ENCODE assay signal across 22 cellular contexts in genomic region chr1:36303650-36304360, GRCh38. TPM values are rescaled to one million over a fixed set of nuclear protein-coding genes. Genes with fewer than 3 reads are reported as not detected.
A peak's percentile ranks its signal among the peaks of the same experiment; 100 is the strongest.
DNase-seq lines count a peak whose midpoint lies in the region; ATAC-seq and TF ChIP-seq lines count a peak whose summit lies in the region.
"Had no signal": no experiment of that assay in that cellular context is flagged by ENCODE, and none has a peak within 500 bp of the region (broad histone marks: within the 10 kb centered on the region; RNA-seq: fewer than 3 reads in every experiment).

No MANE protein-coding gene starts in this region.

- H3K4me2 ChIP-seq in OCI-LY3 (ENCODE audit: low read length): peak overlapping the region; percentile 96
- H3K4me2 ChIP-seq: hepatocyte had no signal

- no peak for ATAC-seq in gastrocnemius medialis
- ATAC-seq: lower lobe of right lung had no signal

- no peak overlapping the region for H2AFZ ChIP-seq in OCI-LY3 (ENCODE audit: low read depth, low read length)
- H2AFZ ChIP-seq: hepatocyte had no signal

- peaks cover 56% of the 10 kb centered on the region for H3K36me3 Mint-ChIP-seq in activated CD4-positive, alpha-beta T cell treated with anti-CD3 and anti-CD28 coated beads, Interleukin-2, amount 10 ng/mL, durations not matched to agents 24 days and 14 days (ENCODE audit: low read depth)
- H3K36me3 Mint-ChIP-seq in brain: peaks cover 59% of the 10 kb centered on the region
- H3K36me3 Mint-ChIP-seq in osteocyte (ENCODE audit: unreplicated experiment): peaks cover 30% of the 10 kb centered on the region

- DNase-seq in activated CD4-positive, alpha-beta T cell treated with anti-CD3 and anti-CD28 coated beads, Interleukin-2, amount 10 ng/mL, durations not matched to agents 24 days and 14 days: no peak
- DNase-seq in activated CD4-positive, alpha-beta T cell treated with anti-CD3 and anti-CD28 coated beads for 48 hours: no peak
- DNase-seq in osteocyte (ENCODE audit: extremely low spot score, unreplicated experiment): no peak
- no peak for DNase-seq in NCI-H1436 (lab: John Stamatoyannopoulos, UW)
- no peak for DNase-seq in NK-92 treated with Interleukin-12 subunit alpha and Interleukin-12 subunit beta, amount 100 ng/mL, for 24 hours (lab: John Stamatoyannopoulos, UW)
- no peak for DNase-seq in gastrocnemius medialis
- DNase-seq: activated CD4-positive, CD25-positive, alpha-beta regulatory T cell treated with anti-CD3 and anti-CD28 coated beads, Interleukin-2, amount 50 U/mL, for 72 hours; amygdala; H7; KG1; NCI-H2029 treated with DMSO at 0.1 percent for 48 hours; NCI-H510A; Right ventricle myocardium superior; small intestine; stimulated activated CD4-positive, alpha-beta T cell treated with anti-CD3 and anti-CD28 coated beads, Interleukin-4, amount 100 ng/mL, for 1 hour; T-helper 2 cell had no signal

- H3K4me1 ChIP-seq in OCI-LY3 (ENCODE audit: low read length) (peaks cover 67% of the 10 kb centered on the region), gastrocnemius medialis (peaks cover 11 to 25% of the 10 kb centered on the region in 2 donors)

- H3K36me3 ChIP-seq in OCI-LY3 (replicated peaks; ENCODE audit: low read depth, low read length) (peaks cover 26% of the 10 kb centered on the region), gastrocnemius medialis (peaks cover 0 to 51% of the 10 kb centered on the region in 2 donors)

- no peak overlapping the region for H3K4me3 ChIP-seq in OCI-LY3 (ENCODE audit: low read length)
- H3K4me3 ChIP-seq in gastrocnemius medialis: no peak overlapping the region
- H3K4me3 ChIP-seq: hepatocyte, lower lobe of right lung, suprapubic skin had no signal

- TF ChIP-seq POLR2A in gastrocnemius medialis (IDR thresholded peaks at IDR 0.05): no peak

- TF ChIP-seq CTCF in OCI-LY3 (IDR thresholded peaks at IDR 0.05; ENCODE audit: low read depth, low read length) (no peak), brain (conservative IDR thresholded peaks at IDR 0.05) (no peak), osteocyte (IDR thresholded peaks at IDR 0.05) (no peak), gastrocnemius medialis (IDR thresholded peaks at IDR 0.05 in 4 of 5, conservative IDR thresholded peaks at IDR 0.05 in 1 of 5) (no peak)

- peaks cover 6% of the 10 kb centered on the region; the same call in 1 of the 2 replicates for H4K20me1 ChIP-seq in OCI-LY3 (ENCODE audit: insufficient read depth, low read length)

- no peaks in the 10 kb centered on the region for H3K9me3 Mint-ChIP-seq in activated CD4-positive, alpha-beta T cell treated with anti-CD3 and anti-CD28 coated beads, Interleukin-2, amount 10 ng/mL, durations not matched to agents 24 days and 14 days
- H3K9me3 Mint-ChIP-seq in brain (no peaks in the 10 kb centered on the region), osteocyte (ENCODE audit: unreplicated experiment) (no peaks in the 10 kb centered on the region)

- intact Hi-C loops in activated CD4-positive, alpha-beta T cell treated with anti-CD3 and anti-CD28 coated beads, Interleukin-2, amount 10 ng/mL, durations not matched to agents 24 days and 14 days (cut with micrococcal nuclease): no loop called here
- intact Hi-C loops in gastrocnemius medialis (cut with DNase I; ENCODE audit: low total_unique reads): no loop called here

- no peak overlapping the region for H3K4me3 Mint-ChIP-seq in activated CD4-positive, alpha-beta T cell treated with anti-CD3 and anti-CD28 coated beads, Interleukin-2, amount 10 ng/mL, durations not matched to agents 24 days and 14 days
- H3K4me3 Mint-ChIP-seq in brain: peak overlapping the region in 2 of 5 experiments; percentile 8 to 39
- H3K4me3 Mint-ChIP-seq in osteocyte (ENCODE audit: unreplicated experiment): no peak overlapping the region

- peaks cover 54% of the 10 kb centered on the region for H3K4me1 Mint-ChIP-seq in activated CD4-positive, alpha-beta T cell treated with anti-CD3 and anti-CD28 coated beads, Interleukin-2, amount 10 ng/mL, durations not matched to agents 24 days and 14 days
- H3K4me1 Mint-ChIP-seq in brain (peaks cover 25% of the 10 kb centered on the region), osteocyte (ENCODE audit: unreplicated experiment) (peaks cover 17% of the 10 kb centered on the region)

- in situ Hi-C loops in gastrocnemius medialis (cut with MboI; ENCODE audit: low sequenced_read_pairs in 4 of 4): loop anchor here in 1 of 4 donors (25.0 kb wide), 1 partner anchor 108 kb away; no protein-coding TSS in a partner anchor

- H3K27me3 ChIP-seq in OCI-LY3 (ENCODE audit: low read depth, low read length) (no peaks in the 10 kb centered on the region), gastrocnemius medialis (no peaks in the 10 kb centered on the region)
- H3K27me3 ChIP-seq: hepatocyte, suprapubic skin had no signal

- no peaks in the 10 kb centered on the region for H3K27me3 Mint-ChIP-seq in activated CD4-positive, alpha-beta T cell treated with anti-CD3 and anti-CD28 coated beads, Interleukin-2, amount 10 ng/mL, durations not matched to agents 24 days and 14 days
- H3K27me3 Mint-ChIP-seq in brain (peaks cover 3% of the 10 kb centered on the region), osteocyte (ENCODE audit: unreplicated experiment) (no peaks in the 10 kb centered on the region)

- no peaks in the 10 kb centered on the region for H3K9me3 ChIP-seq in OCI-LY3 (ENCODE audit: insufficient read depth, low read length)
- no peaks in the 10 kb centered on the region for H3K9me3 ChIP-seq in gastrocnemius medialis
- H3K9me3 ChIP-seq: lower lobe of right lung, suprapubic skin had no signal

- H3K79me2 ChIP-seq in OCI-LY3 (ENCODE audit: low read length): peaks cover 27% of the 10 kb centered on the region
- H3K79me2 ChIP-seq: hepatocyte had no signal

- peak overlapping the region; percentile 100 for H3K27ac ChIP-seq in OCI-LY3 (ENCODE audit: low read length)
- peak overlapping the region in 1 of 4 donors; percentile 4 for H3K27ac ChIP-seq in gastrocnemius medialis
- H3K27ac ChIP-seq: lower lobe of right lung, suprapubic skin had no signal

- H3K9ac ChIP-seq in OCI-LY3 (ENCODE audit: low read length): peak overlapping the region; percentile 87; the same call in 1 of the 2 replicates

- H3K27ac Mint-ChIP-seq in activated CD4-positive, alpha-beta T cell treated with anti-CD3 and anti-CD28 coated beads, Interleukin-2, amount 10 ng/mL, durations not matched to agents 24 days and 14 days: peak overlapping the region; percentile 79
- H3K27ac Mint-ChIP-seq in brain: peak overlapping the region in 3 of 5 experiments; percentile 3 to 60 (median 13)
- peak overlapping the region; percentile 73 for H3K27ac Mint-ChIP-seq in osteocyte (ENCODE audit: unreplicated experiment)

RNA-seq across cellular contexts. Expression of gene SH3D21, which starts 2.4 kb away (rescaled TPM):
- 17.0 and 19.4 TPM in 2 replicates for total RNA-seq in activated CD4-positive, alpha-beta T cell treated with anti-CD3 and anti-CD28 coated beads, Interleukin-2, amount 10 ng/mL, durations not matched to agents 24 days and 14 days
- 1.6 TPM for polyA plus RNA-seq in brain (ENCODE audit: insufficient read depth, low read depth, low replicate concordance)
- 5.1 and 6.4 TPM in 2 replicates for total RNA-seq in osteocyte
- 1 to 10 TPM in 1 of 4 donors, under 1 TPM in 3; 0.10 to 1.4 (median 0.46) TPM for total RNA-seq in gastrocnemius medialis
- total RNA-seq: A172 had no signal

RNA-seq across cellular contexts. Expression of gene EVA1B, which starts 19.6 kb away (rescaled TPM):
- total RNA-seq in activated CD4-positive, alpha-beta T cell treated with anti-CD3 and anti-CD28 coated beads, Interleukin-2, amount 10 ng/mL, durations not matched to agents 24 days and 14 days: 7.5 and 9.0 TPM in 2 replicates
- 5.2 TPM for polyA plus RNA-seq in brain (ENCODE audit: insufficient read depth, low read depth, low replicate concordance)
- 113 and 115 TPM in 2 replicates for total RNA-seq in osteocyte
- 10 to 100 TPM; 10.0 to 19.9 (median 14.8) TPM for total RNA-seq in gastrocnemius medialis

Comparison
In these comparisons a context has a peak if more than half of its experiments do, and no peak if none do; other contexts are left out.
1. H3K27ac Mint-ChIP-seq: peak in every context shown above with its lines; median percentile 79 in activated CD4-positive, alpha-beta T cell treated with anti-CD3 and anti-CD28 coated beads, Interleukin-2, amount 10 ng/mL, durations not matched to agents 24 days and 14 days; 73 in osteocyte; 13 in brain.